Comparison of ENCODE assay signal across 18 cellular contexts in the genomic region with DNA sequence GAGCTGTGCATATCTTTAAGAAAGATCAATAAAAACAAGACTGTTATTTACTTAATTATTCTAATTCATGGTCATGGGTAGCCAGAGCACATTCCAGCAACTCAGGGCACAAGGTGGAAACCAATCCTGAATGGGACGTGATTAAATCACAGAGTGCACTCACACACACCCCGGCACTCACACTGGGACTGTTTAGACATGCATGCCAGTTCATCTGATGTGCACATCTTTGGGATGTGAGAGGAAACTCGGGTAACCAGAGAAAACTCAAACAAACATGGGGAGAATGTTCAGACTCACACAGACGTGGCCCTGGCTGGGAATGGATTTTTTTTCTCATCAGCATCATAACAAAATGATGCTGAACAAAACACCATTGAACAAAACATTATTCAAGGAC. TPM values are rescaled to one million over a fixed set of nuclear protein-coding genes. Genes with fewer than 3 reads are reported as not detected.
"Had no signal": no experiment of that assay in that cellular context is flagged by ENCODE, and none has a peak within 500 bp of the region (broad histone marks: within the 10 kb centered on the region; RNA-seq: fewer than 3 reads in every experiment).

No MANE protein-coding gene starts in this region.

- H3K4me3 ChIP-seq: left lung, right atrium auricular region, testis had no signal

- H3K4me1 Mint-ChIP-seq: activated naive CD4-positive, alpha-beta T cell treated with anti-CD3 and anti-CD28 coated beads, Interleukin-2, amount 10 ng/mL, durations not matched to agents 7 days and 5 days; neural crest cell had no signal

- H3K27me3 ChIP-seq: left lung, right atrium auricular region, testis had no signal

- H3K27me3 Mint-ChIP-seq: activated B cell treated with CpG ODN at 0.5 μM for 24 hours; central memory CD8-positive, alpha-beta T cell; dendritic cell treated with granulocyte-macrophage colony-stimulating factor and Interleukin-4, amounts not matched to agents 40 ng/mL and 50 ng/mL, for 4 days; stimulated activated naive B cell treated with anti-CD40 and anti-IgM and Interleukin-4, amounts not matched to agents 10 μg/mL and 1 μg/mL and 100 μg/mL, for 72 hours had no signal

- H3K4me1 ChIP-seq: left lung, testis had no signal

- H3K4me3 Mint-ChIP-seq: activated B cell treated with CpG ODN at 0.5 μM for 24 hours; activated naive CD4-positive, alpha-beta T cell treated with anti-CD3 and anti-CD28 coated beads, Interleukin-2, amount 10 ng/mL, durations not matched to agents 7 days and 5 days; central memory CD8-positive, alpha-beta T cell; dendritic cell treated with granulocyte-macrophage colony-stimulating factor and Interleukin-4, amounts not matched to agents 40 ng/mL and 50 ng/mL, for 4 days; neural crest cell; stimulated activated naive B cell treated with anti-CD40 and anti-IgM and Interleukin-4, amounts not matched to agents 10 μg/mL and 1 μg/mL and 100 μg/mL, for 72 hours; T-helper 1 cell treated with Interleukin-12 subunit alpha and Interleukin-12 subunit beta and Interleukin-4 antibody, amounts not matched to agents 30 μg/mL and 1 μg/mL, for 36 hours had no signal

- H3K36me3 Mint-ChIP-seq: activated naive CD4-positive, alpha-beta T cell treated with anti-CD3 and anti-CD28 coated beads, Interleukin-2, amount 10 ng/mL, durations not matched to agents 7 days and 5 days had no signal

- H3K27ac ChIP-seq: left lung, right atrium auricular region, testis had no signal

- H3K9me3 Mint-ChIP-seq: activated B cell treated with CpG ODN at 0.5 μM for 24 hours; activated naive CD4-positive, alpha-beta T cell treated with anti-CD3 and anti-CD28 coated beads, Interleukin-2, amount 10 ng/mL, durations not matched to agents 7 days and 5 days; activated T-helper 2 cell treated with anti-CD3 and anti-CD28 coated beads, Interferon-gamma antibody, Interleukin-2, Interleukin-4, amounts not matched to agents 10 μg/mL and 5 μg/mL and 100 μg/mL, durations not matched to agents 14 hours and 24 hours and 36 hours; central memory CD8-positive, alpha-beta T cell; dendritic cell treated with granulocyte-macrophage colony-stimulating factor and Interleukin-4, amounts not matched to agents 40 ng/mL and 50 ng/mL, for 4 days; stimulated activated naive B cell treated with anti-CD40 and anti-IgM and Interleukin-4, amounts not matched to agents 10 μg/mL and 1 μg/mL and 100 μg/mL, for 72 hours; T-helper 1 cell treated with Interleukin-12 subunit alpha and Interleukin-12 subunit beta and Interleukin-4 antibody, amounts not matched to agents 30 μg/mL and 1 μg/mL, for 36 hours had no signal

- H3K9me3 ChIP-seq: left lung, right atrium auricular region, testis had no signal

- DNase-seq: activated B cell treated with CpG ODN at 0.5 μM for 24 hours; activated CD4-positive, alpha-beta T cell treated with anti-CD3 and anti-CD28 coated beads, Interleukin-2, amount 50 U/mL, for 1 hour; activated naive CD4-positive, alpha-beta T cell treated with anti-CD3 and anti-CD28 coated beads, Interleukin-2, amount 10 ng/mL, durations not matched to agents 7 days and 5 days; erythroblast; left lung; mesendoderm; small intestine; stimulated activated naive B cell treated with anti-CD40 and anti-IgM and Interleukin-4, amounts not matched to agents 10 μg/mL and 1 μg/mL and 100 μg/mL, for 72 hours; testis had no signal

- H3K27ac Mint-ChIP-seq: activated B cell treated with CpG ODN at 0.5 μM for 24 hours; activated naive CD4-positive, alpha-beta T cell treated with anti-CD3 and anti-CD28 coated beads, Interleukin-2, amount 10 ng/mL, durations not matched to agents 7 days and 5 days; activated T-helper 2 cell treated with anti-CD3 and anti-CD28 coated beads, Interferon-gamma antibody, Interleukin-2, Interleukin-4, amounts not matched to agents 10 μg/mL and 5 μg/mL and 100 μg/mL, durations not matched to agents 14 hours and 24 hours and 36 hours; dendritic cell treated with granulocyte-macrophage colony-stimulating factor and Interleukin-4, amounts not matched to agents 40 ng/mL and 50 ng/mL, for 4 days; stimulated activated naive B cell treated with anti-CD40 and anti-IgM and Interleukin-4, amounts not matched to agents 10 μg/mL and 1 μg/mL and 100 μg/mL, for 72 hours; T-helper 1 cell treated with Interleukin-12 subunit alpha and Interleukin-12 subunit beta and Interleukin-4 antibody, amounts not matched to agents 30 μg/mL and 1 μg/mL, for 36 hours had no signal

- FAIRE-seq: small intestine, urothelium cell line had no signal

RNA-seq across cellular contexts. Expression of gene SMIM32, which starts 31.0 kb away (rescaled TPM):
- total RNA-seq: activated B cell treated with CpG ODN at 0.5 μM for 24 hours; activated T-helper 2 cell treated with anti-CD3 and anti-CD28 coated beads, Interferon-gamma antibody, Interleukin-2, Interleukin-4, amounts not matched to agents 10 μg/mL and 5 μg/mL and 100 μg/mL, durations not matched to agents 14 hours and 24 hours and 36 hours; left lung; myocyte; neural crest cell; osteocyte; right atrium auricular region had no signal
